ENCODE assay signal across 21 cellular contexts in genomic region chr7:18312482-18312881, GRCh38.
"Had no signal": no experiment of that assay in that cellular context is flagged by ENCODE, and none has a peak within 500 bp of the region (broad histone marks: within the 10 kb centered on the region; RNA-seq: fewer than 3 reads in every experiment).

No MANE protein-coding gene starts in this region.

- H3K4me1 ChIP-seq: right lobe of liver, testis had no signal

- H3K36me3 Mint-ChIP-seq: stimulated activated naive B cell treated with anti-CD40 and anti-IgM and Interleukin-4, amounts not matched to agents 10 μg/mL and 1 μg/mL and 100 μg/mL, for 72 hours had no signal

- H3K36me3 ChIP-seq: esophagus muscularis mucosa, gastroesophageal sphincter, left ventricle myocardium inferior, lower lobe of right lung, neutrophil, right lobe of liver, tibial nerve, upper lobe of right lung, vagina had no signal

- H3K27ac Mint-ChIP-seq: stimulated activated naive CD8-positive, alpha-beta T cell treated with anti-CD3 and anti-CD28 coated beads, Interleukin-15, amount 100 ng/mL, for 72 hours had no signal

- H3K4me3 ChIP-seq: esophagus muscularis mucosa, gastroesophageal sphincter, left ventricle myocardium inferior, lower lobe of right lung, psoas muscle, right lobe of liver, testis, tibial nerve, upper lobe of right lung, vagina had no signal

- H3K4me1 Mint-ChIP-seq: stimulated activated naive CD8-positive, alpha-beta T cell treated with anti-CD3 and anti-CD28 coated beads, Interleukin-15, amount 100 ng/mL, for 72 hours had no signal

- ATAC-seq: gastroesophageal sphincter; lower lobe of right lung; psoas muscle; right lobe of liver; stimulated activated naive B cell treated with anti-CD40 and anti-IgM and Interleukin-4, amounts not matched to agents 10 μg/mL and 1 μg/mL and 100 μg/mL, for 72 hours; stimulated activated naive CD8-positive, alpha-beta T cell treated with anti-CD3 and anti-CD28 coated beads, Interleukin-15, amount 100 ng/mL, for 72 hours; upper lobe of right lung had no signal

- H3K27ac ChIP-seq: epithelial cell of prostate, left ventricle myocardium inferior, lower lobe of right lung, neutrophil, psoas muscle, right lobe of liver, testis, tibial nerve, upper lobe of right lung, vagina had no signal

- H3K9me3 Mint-ChIP-seq: stimulated activated naive B cell treated with anti-CD40 and anti-IgM and Interleukin-4, amounts not matched to agents 10 μg/mL and 1 μg/mL and 100 μg/mL, for 72 hours; stimulated activated naive CD8-positive, alpha-beta T cell treated with anti-CD3 and anti-CD28 coated beads, Interleukin-15, amount 100 ng/mL, for 72 hours had no signal

- H3K4me3 Mint-ChIP-seq: naive B cell; stimulated activated naive B cell treated with anti-CD40 and anti-IgM and Interleukin-4, amounts not matched to agents 10 μg/mL and 1 μg/mL and 100 μg/mL, for 72 hours; stimulated activated naive CD8-positive, alpha-beta T cell treated with anti-CD3 and anti-CD28 coated beads, Interleukin-15, amount 100 ng/mL, for 72 hours had no signal

- DNase-seq: effector memory CD4-positive, alpha-beta T cell; glutamatergic neuron; left ventricle myocardium inferior; lower lobe of right lung; mesenchymal stem cell; naive B cell; psoas muscle; retina; right lobe of liver; stimulated activated CD4-positive, alpha-beta T cell treated with anti-CD3 and anti-CD28 coated beads, Interleukin-4, amount 100 ng/mL, for 1 hour; stimulated activated CD8-positive, alpha-beta memory T cell treated with anti-CD3 and anti-CD28 coated beads, Interleukin-4, amount 100 ng/mL, for 48 hours; stimulated activated naive B cell treated with anti-CD40 and anti-IgM and Interleukin-4, amounts not matched to agents 10 μg/mL and 1 μg/mL and 100 μg/mL, for 72 hours; stimulated activated naive CD8-positive, alpha-beta T cell treated with anti-CD3 and anti-CD28 coated beads, Interleukin-15, amount 100 ng/mL, for 72 hours; testis; upper lobe of right lung had no signal

- H3K27me3 ChIP-seq: esophagus muscularis mucosa, gastroesophageal sphincter, neutrophil, right lobe of liver, testis, tibial nerve, upper lobe of right lung, vagina had no signal

- H3K27me3 Mint-ChIP-seq: naive B cell; stimulated activated naive B cell treated with anti-CD40 and anti-IgM and Interleukin-4, amounts not matched to agents 10 μg/mL and 1 μg/mL and 100 μg/mL, for 72 hours; stimulated activated naive CD8-positive, alpha-beta T cell treated with anti-CD3 and anti-CD28 coated beads, Interleukin-15, amount 100 ng/mL, for 72 hours had no signal

- H3K9me3 ChIP-seq: esophagus muscularis mucosa, gastroesophageal sphincter, left ventricle myocardium inferior, lower lobe of right lung, neutrophil, psoas muscle, right lobe of liver, testis, tibial nerve, upper lobe of right lung, vagina had no signal
